Comparison of ENCODE assay signal across 11 cellular contexts in the genomic region with DNA sequence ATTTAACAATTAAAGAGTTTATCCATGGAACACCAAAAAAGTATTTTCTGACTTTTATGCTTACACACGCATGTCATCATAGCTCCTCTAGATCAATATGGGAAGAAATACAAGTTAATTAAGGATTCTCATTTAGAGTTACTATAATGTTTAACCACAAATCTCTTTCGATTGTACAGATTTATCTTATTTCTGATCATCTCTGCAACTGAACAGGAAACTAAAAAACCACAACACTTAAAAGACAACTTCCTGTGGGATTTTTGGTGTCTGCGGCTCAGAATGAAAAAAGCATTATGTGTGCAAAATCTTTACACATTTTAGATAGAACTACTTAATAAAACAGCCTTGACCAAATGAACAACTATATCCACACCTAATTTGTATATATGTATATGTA. TPM values are rescaled to one million over a fixed set of nuclear protein-coding genes. Genes with fewer than 3 reads are reported as not detected.
A peak's percentile ranks its signal among the peaks of the same experiment; 100 is the strongest.
DNase-seq lines count a peak whose midpoint lies in the region; ATAC-seq, FAIRE-seq and TF ChIP-seq lines count a peak whose summit lies in the region.
"Had no signal": no experiment of that assay in that cellular context is flagged by ENCODE, and none has a peak within 500 bp of the region (broad histone marks: within the 10 kb centered on the region; RNA-seq: fewer than 3 reads in every experiment).

No MANE protein-coding gene starts in this region.

- no peaks in the 10 kb centered on the region for H3K36me3 ChIP-seq in MM.1S (replicated peaks; ENCODE audit: insufficient read depth, low read length)

- peak; percentile 43 for ATAC-seq in GM18511 (IDR thresholded peaks at IDR 0.05; ENCODE audit: unreplicated experiment)
- ATAC-seq: activated CD4-positive, CD25-positive, alpha-beta regulatory T cell treated with anti-CD3 and anti-CD28 coated beads, Interleukin-2, amount 50 U/mL, for 24 hours; stimulated activated memory B cell treated with anti-CD40 and anti-IgM and Interleukin-4, amounts not matched to agents 10 μg/mL and 1 μg/mL and 100 μg/mL, for 72 hours had no signal

- H3K4me2 ChIP-seq in MM.1S (ENCODE audit: low read depth, low read length) = peak overlapping the region; percentile 42

- H3K36me3 Mint-ChIP-seq in activated naive CD8-positive, alpha-beta T cell treated with anti-CD3 and anti-CD28 coated beads for 36 hours = no peaks in the 10 kb centered on the region
- H3K36me3 Mint-ChIP-seq: mesothelial cell of epicardium; stimulated activated memory B cell treated with anti-CD40 and anti-IgM and Interleukin-4, amounts not matched to agents 10 μg/mL and 1 μg/mL and 100 μg/mL, for 72 hours had no signal

- TF ChIP-seq CTCF in MM.1S (IDR thresholded peaks at IDR 0.05; ENCODE audit: low read length) = no peak
- TF ChIP-seq CTCF in D721Med (IDR thresholded peaks at IDR 0.05; ENCODE audit: insufficient read depth, missing control alignments) = no peak

- H3K9ac ChIP-seq in MM.1S (ENCODE audit: low read length) = no peak overlapping the region

- peak overlapping the region; percentile 19 for H3K27ac Mint-ChIP-seq in activated naive CD8-positive, alpha-beta T cell treated with anti-CD3 and anti-CD28 coated beads for 36 hours
- H3K27ac Mint-ChIP-seq: mesothelial cell of epicardium; stimulated activated memory B cell treated with anti-CD40 and anti-IgM and Interleukin-4, amounts not matched to agents 10 μg/mL and 1 μg/mL and 100 μg/mL, for 72 hours had no signal

- H2AFZ ChIP-seq in MM.1S (ENCODE audit: low read length) = no peak overlapping the region

- FAIRE-seq in D721Med (lab: Jason Lieb, UNC) = no peak

- no peaks in the 10 kb centered on the region for H3K79me2 ChIP-seq in MM.1S (ENCODE audit: low read length)

- no peak overlapping the region for H3K27ac ChIP-seq in MM.1S (ENCODE audit: low read length)

- peaks cover 84% of the 10 kb centered on the region for H3K27me3 ChIP-seq in MM.1S (replicated peaks; ENCODE audit: insufficient read depth, low read length)

- H3K4me3 Mint-ChIP-seq in activated naive CD8-positive, alpha-beta T cell treated with anti-CD3 and anti-CD28 coated beads for 36 hours = no peak overlapping the region
- H3K4me3 Mint-ChIP-seq: mesothelial cell of epicardium; stimulated activated memory B cell treated with anti-CD40 and anti-IgM and Interleukin-4, amounts not matched to agents 10 μg/mL and 1 μg/mL and 100 μg/mL, for 72 hours had no signal

- H3K4me1 Mint-ChIP-seq in activated naive CD8-positive, alpha-beta T cell treated with anti-CD3 and anti-CD28 coated beads for 36 hours = peaks cover 14% of the 10 kb centered on the region
- H3K4me1 Mint-ChIP-seq: stimulated activated memory B cell treated with anti-CD40 and anti-IgM and Interleukin-4, amounts not matched to agents 10 μg/mL and 1 μg/mL and 100 μg/mL, for 72 hours had no signal

- peaks cover 9% of the 10 kb centered on the region; the same call in 1 of the 2 replicates for H4K20me1 ChIP-seq in MM.1S (ENCODE audit: insufficient read depth, low read length)

- peaks cover 75% of the 10 kb centered on the region for H3K27me3 Mint-ChIP-seq in activated naive CD8-positive, alpha-beta T cell treated with anti-CD3 and anti-CD28 coated beads for 36 hours

- H3K9me2 ChIP-seq in MM.1S (replicated peaks; ENCODE audit: insufficient read depth, low read length) = no peaks in the 10 kb centered on the region

- DNase-seq in CD1c-positive myeloid dendritic cell (ENCODE audit: extremely low spot score) (peak; percentile 27), MM.1S (peak; percentile 90), D341Med (ENCODE audit: low spot score) (no peak), D721Med (ENCODE audit: insufficient read length, low spot score) (no peak), NCI-H146 treated with DMSO at 0.1 percent for 48 hours (lab: John Stamatoyannopoulos, UW; ENCODE audit: unreplicated experiment) (no peak)
- DNase-seq in activated naive CD8-positive, alpha-beta T cell treated with anti-CD3 and anti-CD28 coated beads for 36 hours = peak; percentile 26
- DNase-seq in activated effector memory CD4-positive, alpha-beta T cell treated with Interleukin-2 at 50 U/mL for 16 hours = no peak

- H3K4me1 ChIP-seq in MM.1S (ENCODE audit: low read length) = peaks cover 31% of the 10 kb centered on the region

- no peak overlapping the region for H3K4me3 ChIP-seq in MM.1S (ENCODE audit: low read length)

- peaks cover 10% of the 10 kb centered on the region for H3K9me3 Mint-ChIP-seq in activated naive CD8-positive, alpha-beta T cell treated with anti-CD3 and anti-CD28 coated beads for 36 hours
- H3K9me3 Mint-ChIP-seq: mesothelial cell of epicardium had no signal

- peaks cover 23% of the 10 kb centered on the region for H3F3A ChIP-seq in MM.1S (ENCODE audit: insufficient read depth, low read length)

- H3K9me3 ChIP-seq in MM.1S (replicated peaks; ENCODE audit: insufficient read depth, low read length) = no peaks in the 10 kb centered on the region

RNA-seq across cellular contexts. Expression of a gene that starts 2.9 kb away (rescaled TPM):
- not detected for total RNA-seq in activated naive CD8-positive, alpha-beta T cell treated with anti-CD3 and anti-CD28 coated beads for 36 hours

Comparison
In these comparisons a context has a peak if more than half of its experiments do, and no peak if none do; other contexts are left out.
1. DNase-seq: peak in CD1c-positive myeloid dendritic cell (single experiment), MM.1S (single experiment) and activated naive CD8-positive, alpha-beta T cell treated with anti-CD3 and anti-CD28 coated beads for 36 hours (single experiment); none in D341Med (single experiment), activated effector memory CD4-positive, alpha-beta T cell treated with Interleukin-2 at 50 U/mL for 16 hours (single experiment), D721Med (single experiment) and NCI-H146 treated with DMSO at 0.1 percent for 48 hours (single experiment).